9 cellular contexts compared by ENCODE assay signal in the genomic region with DNA sequence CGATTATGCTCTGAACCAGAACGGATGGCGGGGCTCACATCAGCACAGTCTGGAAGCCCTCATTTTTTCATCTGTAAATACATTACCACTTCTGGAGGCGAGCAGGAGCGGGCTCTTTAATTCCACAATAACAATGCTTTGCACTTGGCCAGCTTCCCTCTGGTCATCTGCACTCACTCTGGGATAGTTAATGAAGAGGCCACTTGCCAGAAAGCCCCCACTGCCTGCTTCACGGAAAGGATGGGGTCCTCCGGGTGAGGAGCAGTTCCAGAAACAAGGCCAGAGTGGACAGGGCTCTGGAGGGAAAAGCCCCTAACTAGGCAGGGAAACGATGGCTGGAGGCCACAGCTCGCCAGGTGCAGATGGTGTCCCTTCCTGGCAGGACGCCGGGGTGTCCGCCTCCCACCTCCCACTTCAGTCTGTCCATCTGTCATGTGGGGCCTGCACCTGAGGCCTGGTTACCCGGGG. TPM values are rescaled to one million over a fixed set of nuclear protein-coding genes. Genes with fewer than 3 reads are reported as not detected.
DNase-seq lines count a peak whose midpoint lies in the region; ATAC-seq and TF ChIP-seq lines count a peak whose summit lies in the region.
"Had no signal": no experiment of that assay in that cellular context is flagged by ENCODE, and none has a peak within 500 bp of the region (broad histone marks: within the 10 kb centered on the region; RNA-seq: fewer than 3 reads in every experiment).

No MANE protein-coding gene starts in this region.

- peak overlapping the region; percentile 78 for H3K4me3 ChIP-seq in GM12875 (ENCODE audit: low read depth, low read length)
- H3K4me3 ChIP-seq in prostate gland, result peak overlapping the region; percentile 82 to 99
- H3K4me3 ChIP-seq in MM.1S (ENCODE audit: low read length), result no peak overlapping the region

- no peak overlapping the region for H3K4me2 ChIP-seq in MM.1S (ENCODE audit: low read depth, low read length)

- H3K27me3 Mint-ChIP-seq in T-helper 17 cell (peaks cover 44% of the 10 kb centered on the region), glutamatergic neuron (ENCODE audit: unreplicated experiment) (peaks cover 19% of the 10 kb centered on the region)

- TF ChIP-seq CTCF in GM12875 (IDR thresholded peaks at IDR 0.05; ENCODE audit: borderline replicate concordance, insufficient read depth, low read depth, low read length) (no peak), glutamatergic neuron (IDR thresholded peaks at IDR 0.05; ENCODE audit: partially characterized antibody, unreplicated experiment) (no peak), prostate gland (IDR thresholded peaks at IDR 0.05) (no peak), MM.1S (IDR thresholded peaks at IDR 0.05; ENCODE audit: low read length) (no peak)

- H3K27me3 ChIP-seq in prostate gland (replicated peaks; ENCODE audit: insufficient read depth) (no peaks in the 10 kb centered on the region), MM.1S (replicated peaks; ENCODE audit: insufficient read depth, low read length) (0 out of 2 replicates have a peak, but pooled peaks cover 7% of the 10 kb centered on the region)

- H3K9me2 ChIP-seq in MM.1S (replicated peaks; ENCODE audit: insufficient read depth, low read length), result no peaks in the 10 kb centered on the region

- no peaks in the 10 kb centered on the region for H4K20me1 ChIP-seq in MM.1S (ENCODE audit: insufficient read depth, low read length)

- H3K36me3 Mint-ChIP-seq in T-helper 17 cell (ENCODE audit: low read depth), result peaks cover 3% of the 10 kb centered on the region
- no peaks in the 10 kb centered on the region for H3K36me3 Mint-ChIP-seq in glutamatergic neuron (ENCODE audit: unreplicated experiment)

- 21% methylated on average over 13 of the region's 13 CpGs for WGBS in prostate gland

- H3K27ac Mint-ChIP-seq in T-helper 17 cell (no peak overlapping the region), glutamatergic neuron (ENCODE audit: unreplicated experiment) (peak overlapping the region; percentile 92)

- ATAC-seq in T-helper 17 cell (no peak), GM19351 (IDR thresholded peaks at IDR 0.05; ENCODE audit: unreplicated experiment) (no peak), GM21723 (IDR thresholded peaks at IDR 0.05; ENCODE audit: unreplicated experiment) (no peak)

- TF ChIP-seq POLR2A in prostate gland (IDR thresholded peaks at IDR 0.05), result no peak

- H2AFZ ChIP-seq in MM.1S (ENCODE audit: low read length), result no peak overlapping the region

- H3K4me1 ChIP-seq in prostate gland (replicated peaks) (peaks cover 29% of the 10 kb centered on the region), MM.1S (ENCODE audit: low read length) (no peaks in the 10 kb centered on the region)

- H3K9me3 ChIP-seq in T-helper 17 cell (ENCODE audit: control insufficient read depth, low read length, poor library complexity, severe bottlenecking), result no peaks in the 10 kb centered on the region
- H3K9me3 ChIP-seq in prostate gland, result no peaks in the 10 kb centered on the region
- H3K9me3 ChIP-seq in MM.1S (replicated peaks; ENCODE audit: insufficient read depth, low read length), result no peaks in the 10 kb centered on the region

- H3K4me3 Mint-ChIP-seq in T-helper 17 cell (peak overlapping the region; percentile 78), glutamatergic neuron (ENCODE audit: unreplicated experiment) (peak overlapping the region; percentile 90)

- peaks cover 14% of the 10 kb centered on the region for H3K9me3 Mint-ChIP-seq in glutamatergic neuron (ENCODE audit: unreplicated experiment)

- H3K4me1 Mint-ChIP-seq in T-helper 17 cell, result peaks cover 6% of the 10 kb centered on the region
- H3K4me1 Mint-ChIP-seq in glutamatergic neuron (ENCODE audit: low read depth, unreplicated experiment), result peaks cover 38% of the 10 kb centered on the region

- H3K27ac ChIP-seq in prostate gland, result peak overlapping the region; percentile 85 to 88
- H3K27ac ChIP-seq in MM.1S (ENCODE audit: low read length), result no peak overlapping the region

- no peak overlapping the region for H3K9ac ChIP-seq in MM.1S (ENCODE audit: low read length)

- H3F3A ChIP-seq in MM.1S (ENCODE audit: insufficient read depth, low read length), result no peaks in the 10 kb centered on the region

- H3K36me3 ChIP-seq in prostate gland, result no peaks in the 10 kb centered on the region
- H3K36me3 ChIP-seq in MM.1S (replicated peaks; ENCODE audit: insufficient read depth, low read length), result no peaks in the 10 kb centered on the region

- no peak for DNase-seq in T-helper 17 cell
- DNase-seq in glutamatergic neuron, result no peak
- no peak for DNase-seq in prostate gland (ENCODE audit: low spot score)
- no peak for DNase-seq in MM.1S
- no peak for DNase-seq in stimulated activated CD4-positive, alpha-beta T cell treated with anti-CD3 and anti-CD28 coated beads, Interleukin-4, amount 100 ng/mL, for 1 hour

- no peaks in the 10 kb centered on the region for H3K79me2 ChIP-seq in MM.1S (ENCODE audit: low read length)

- intact Hi-C loops in prostate gland (cut with DNase I), result no loop called here

RNA-seq across cellular contexts. Expression of gene BCAR1, which starts 13.1 kb away (rescaled TPM):
- total RNA-seq in T-helper 17 cell, result under 1 TPM in 1 of 2 donors, not detected in 1; 0.50 TPM
- 212 TPM for total RNA-seq in glutamatergic neuron (ENCODE audit: unreplicated experiment)
- 100 to 1,000 TPM in 1 of 2 donors, 10 to 100 TPM in 1; 51.1 to 181 TPM for total RNA-seq in prostate gland

RNA-seq across cellular contexts. Expression of gene CTRB1, which starts 45.8 kb away (rescaled TPM):
- not detected for total RNA-seq in T-helper 17 cell
- total RNA-seq in glutamatergic neuron (ENCODE audit: unreplicated experiment), result not detected
- total RNA-seq in prostate gland, result 1 to 10 TPM in 1 of 2 donors, not detected in 1; 7.0 TPM
- total RNA-seq: SK-MEL-5 had no signal

RNA-seq across cellular contexts. Expression of gene CTRB2, which starts 57.6 kb away (rescaled TPM):
- total RNA-seq in T-helper 17 cell (not detected), glutamatergic neuron (ENCODE audit: unreplicated experiment) (not detected), prostate gland (not detected)
- total RNA-seq: SK-MEL-5 had no signal

Comparison
In these comparisons a context has a peak if more than half of its experiments do, and no peak if none do; other contexts are left out.
1. RNA of gene BCAR1, which starts 13.1 kb away (total RNA-seq): 212 TPM in glutamatergic neuron (single experiment) and 51.1 to 181 TPM in prostate gland; 0.50 TPM in T-helper 17 cell; every median in the first group is over 10 times any median in the second.